1 cellular context compared by ENCODE assay signal in genomic region chr17:7577327-7578199, GRCh38.
TF ChIP-seq lines count a peak whose summit lies in the region.

No MANE protein-coding gene starts in this region.

TF ChIP-seq in HEK293, 187 proteins besides CTCF, POLR2A, EP300 and RAD21 (continued from another document):
- TF ChIP-seq ZNF692 (tag by site-specific recombination; IDR thresholded peaks at IDR 0.05): peak; percentile 60
- TF ChIP-seq ZNF600 (tag by site-specific recombination; IDR thresholded peaks at IDR 0.05): peak; percentile 97
- 0 out of 2 replicates have a peak, but pooled peaks have one; percentile 27 for TF ChIP-seq ZFP69B (tag by site-specific recombination; IDR thresholded peaks at IDR 0.05)
- TF ChIP-seq ZNF596 (tag by site-specific recombination; IDR thresholded peaks at IDR 0.05): 0 out of 2 replicates have a peak, but pooled peaks have one; percentile 2
- TF ChIP-seq YY2 (tag by site-specific recombination; IDR thresholded peaks at IDR 0.05): no peak
- no peak for TF ChIP-seq ZNF146 (tag by site-specific recombination; IDR thresholded peaks at IDR 0.05)
- TF ChIP-seq IKZF3 (tag by site-specific recombination; IDR thresholded peaks at IDR 0.05): peak; percentile 79
- TF ChIP-seq HIC1 (tag by site-specific recombination; IDR thresholded peaks at IDR 0.05): peak; percentile 20; the same call in 1 of the 2 replicates
- no peak for TF ChIP-seq ZXDB (tag by site-specific recombination; IDR thresholded peaks at IDR 0.05)
- 0 out of 2 replicates have a peak, but pooled peaks have one; percentile 37 for TF ChIP-seq ZNF335 (tag by site-specific recombination; conservative IDR thresholded peaks at IDR 0.05)
- no peak for TF ChIP-seq SCRT1 (tag by site-specific recombination; IDR thresholded peaks at IDR 0.05; ENCODE audit: borderline replicate concordance)
